In the genomic region with DNA sequence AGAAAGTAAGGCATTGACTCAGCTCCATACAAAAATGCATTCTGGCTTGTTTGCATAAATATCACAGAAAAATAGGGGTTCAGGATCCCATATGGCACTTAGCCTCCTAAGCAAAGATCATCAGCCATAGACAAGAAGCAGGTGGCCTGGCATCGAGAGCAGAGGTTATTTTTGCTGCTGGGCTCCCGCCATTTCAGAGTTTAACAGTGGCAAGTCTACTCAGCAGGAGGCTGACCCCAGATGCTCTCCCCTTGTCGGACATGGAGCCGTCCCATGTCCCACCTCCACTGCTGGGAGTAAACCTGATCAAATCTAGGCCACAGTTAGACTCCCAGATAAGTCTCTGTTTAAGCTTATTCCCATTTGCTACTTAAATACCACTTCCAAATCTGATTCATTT, we compare ENCODE assay signal across 22 cellular contexts.
"Had no signal": no experiment of that assay in that cellular context is flagged by ENCODE, and none has a peak within 500 bp of the region (broad histone marks: within the 10 kb centered on the region; RNA-seq: fewer than 3 reads in every experiment).

No MANE protein-coding gene starts in this region.

- H3K27me3 ChIP-seq: brain microvascular endothelial cell, colonic mucosa, sigmoid colon, tibial nerve had no signal

- H3K4me3 ChIP-seq: colonic mucosa, lower lobe of right lung, mucosa of descending colon, sigmoid colon, smooth muscle cell, tibial nerve had no signal

- H3K27ac ChIP-seq: brain microvascular endothelial cell, colonic mucosa, lower lobe of right lung, sigmoid colon, tibial nerve had no signal

- ATAC-seq: lower lobe of right lung, mucosa of descending colon had no signal

- H3K36me3 ChIP-seq: brain microvascular endothelial cell, colonic mucosa, lower lobe of right lung, sigmoid colon, tibial nerve had no signal

- DNase-seq: activated CD4-positive, alpha-beta memory T cell treated with anti-CD3 and anti-CD28 coated beads, Interleukin-2, amount 10 ng/mL, durations not matched to agents 7 days and 5 days; activated CD4-positive, alpha-beta T cell treated with anti-CD3 and anti-CD28 coated beads for 48 hours; activated CD8-positive, alpha-beta memory T cell treated with anti-CD3 and anti-CD28 coated beads, Interleukin-2, amount 50 U/mL, for 48 hours; activated gamma-delta T cell treated with Interleukin-2 at 50 U/mL for 16 hours; activated naive CD4-positive, alpha-beta T cell treated with anti-CD3 and anti-CD28 coated beads, Interleukin-2, amount 50 U/mL, for 16 hours; activated T-cell treated with anti-CD3 and anti-CD28 coated beads, Interleukin-2, amount 50 U/mL, for 24 hours; amniotic stem cell; brain microvascular endothelial cell; central memory CD4-positive, alpha-beta T cell; colonic mucosa; effector CD8-positive, alpha-beta T cell; glutamatergic neuron; hippocampal formation; lower lobe of right lung; mesenchymal stem cell; mucosa of descending colon; sigmoid colon; stimulated activated CD4-positive, alpha-beta T cell treated with anti-CD3 and anti-CD28 coated beads, Interleukin-2, amount 100 ng/mL, for 24 hours; stimulated activated naive CD4-positive, alpha-beta T cell; T-helper 1 cell had no signal

- H3K4me1 ChIP-seq: colonic mucosa, lower lobe of right lung, sigmoid colon, tibial nerve had no signal

- H3K9me3 ChIP-seq: colonic mucosa, lower lobe of right lung, mucosa of descending colon, sigmoid colon, tibial nerve had no signal
